In the genomic region with DNA sequence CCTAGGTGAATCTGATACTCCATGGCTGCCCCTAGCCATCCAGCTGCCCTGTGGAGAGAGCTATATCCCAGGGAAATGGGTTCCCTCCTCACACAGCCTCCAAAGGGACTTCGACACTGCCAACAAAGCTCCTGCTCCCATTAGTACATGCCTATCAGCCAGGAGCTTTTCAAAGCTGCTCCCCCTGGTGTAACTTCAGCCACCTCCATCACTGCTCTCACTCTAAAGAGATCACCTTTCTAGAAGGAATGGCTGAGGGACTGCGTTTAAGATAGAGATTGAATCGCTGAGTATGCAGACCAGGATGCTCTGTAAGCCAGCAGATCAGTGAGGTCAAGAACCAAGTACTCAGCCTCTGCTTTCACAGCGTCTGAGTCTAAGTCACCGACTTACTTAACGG, we compare ENCODE assay signal across 1 cellular context.
A peak's percentile ranks its signal among the peaks of the same experiment; 100 is the strongest.
TF ChIP-seq lines count a peak whose summit lies in the region.

No MANE protein-coding gene starts in this region.

TF ChIP-seq in H1, 55 proteins besides CTCF, POLR2A, EP300 and RAD21:
- TF ChIP-seq MAFK (IDR thresholded peaks at IDR 0.05; ENCODE audit: low read depth, low read length) (peak; percentile 26; the same call in 1 of the 2 replicates), E2F6 (IDR thresholded peaks at IDR 0.05) (no peak), YY1 (IDR thresholded peaks at IDR 0.05; ENCODE audit: low read depth, low read length) (peak; percentile 69; the same call in 1 of the 2 replicates), CHD1 (IDR thresholded peaks at IDR 0.05; ENCODE audit: low read depth, low read length) (no peak), BACH1 (IDR thresholded peaks at IDR 0.05; ENCODE audit: low read length) (no peak)
